ENCODE assay signal across 10 cellular contexts in the genomic region with DNA sequence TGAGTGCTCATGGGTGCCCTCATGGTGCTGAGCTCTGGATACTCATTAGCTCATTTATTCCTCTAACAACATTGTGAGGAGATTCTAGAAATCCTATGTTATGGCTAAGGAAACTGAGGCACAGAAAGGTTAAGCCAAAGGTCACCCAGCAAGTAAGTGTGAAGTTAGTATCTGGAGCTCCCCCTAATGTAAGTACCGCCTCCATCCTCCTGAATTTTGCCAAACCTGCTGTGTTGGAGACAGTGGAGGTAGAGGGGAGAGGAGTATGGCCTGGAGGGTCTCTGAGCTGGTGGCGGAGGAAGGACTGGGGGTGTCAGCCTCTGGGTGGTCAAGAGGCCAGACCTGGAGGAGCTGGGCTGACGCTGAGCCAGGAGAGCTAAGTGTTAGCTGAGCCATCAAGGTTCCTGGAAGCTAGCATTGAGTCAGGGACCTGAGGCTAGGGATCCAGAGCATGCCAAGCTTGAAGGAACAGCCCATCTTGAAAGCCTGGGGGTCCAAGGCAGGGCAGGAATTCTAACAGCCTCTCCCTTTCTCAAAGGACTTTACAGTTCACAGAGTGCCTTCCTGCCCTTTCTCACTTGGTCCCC.
DNase-seq lines count a peak whose midpoint lies in the region; ATAC-seq and TF ChIP-seq lines count a peak whose summit lies in the region.
"Had no signal": no experiment of that assay in that cellular context is flagged by ENCODE, and none has a peak within 500 bp of the region (broad histone marks: within the 10 kb centered on the region; RNA-seq: fewer than 3 reads in every experiment).

No MANE protein-coding gene starts in this region.

- peaks cover 42% of the 10 kb centered on the region for H3K4me1 ChIP-seq in right cardiac atrium (ENCODE audit: control insufficient read depth, insufficient read depth, low read length)
- peaks cover 34 to 56% (median 45%) of the 10 kb centered on the region in 4 donors for H3K4me1 ChIP-seq in transverse colon
- H3K4me1 ChIP-seq: HAP-1 had no signal

- DNase-seq in activated naive CD4-positive, alpha-beta T cell treated with anti-CD3 and anti-CD28 coated beads for 36 hours: peak; percentile 26
- DNase-seq in activated naive CD4-positive, alpha-beta T cell treated with anti-CD3 and anti-CD28 coated beads, Interleukin-2, amount 50 U/mL, for 16 hours: no peak
- DNase-seq in activated T-helper 2 cell treated with anti-CD3 and anti-CD28 coated beads, Interferon-gamma antibody, Interleukin-2, Interleukin-4, amounts not matched to agents 10 μg/mL and 5 μg/mL and 100 μg/mL, durations not matched to agents 14 hours and 24 hours and 36 hours (ENCODE audit: low spot score): no peak
- DNase-seq in right cardiac atrium (peak; percentile 16 to 53 (median 44)), transverse colon (no peak), NCI-H1105 treated with DMSO at 0.1 percent for 48 hours (lab: John Stamatoyannopoulos, UW) (no peak), SIG-M5 treated with dmso at 0.1 percent for 504 hours (lab: John Stamatoyannopoulos, UW; ENCODE audit: unreplicated experiment) (no peak)
- DNase-seq: NCI-H2029 treated with DMSO at 0.1 percent for 48 hours had no signal

- H3K4me1 Mint-ChIP-seq in activated naive CD4-positive, alpha-beta T cell treated with anti-CD3 and anti-CD28 coated beads for 36 hours (ENCODE audit: low read depth): peaks cover 69% of the 10 kb centered on the region
- peaks cover 69% of the 10 kb centered on the region for H3K4me1 Mint-ChIP-seq in activated T-helper 2 cell treated with anti-CD3 and anti-CD28 coated beads, Interferon-gamma antibody, Interleukin-2, Interleukin-4, amounts not matched to agents 10 μg/mL and 5 μg/mL and 100 μg/mL, durations not matched to agents 14 hours and 24 hours and 36 hours (ENCODE audit: low read depth)

- H3K9me3 ChIP-seq in right cardiac atrium (ENCODE audit: control insufficient read depth, low read length) (no peaks in the 10 kb centered on the region), transverse colon (no peaks in the 10 kb centered on the region)
- H3K9me3 ChIP-seq: HAP-1 had no signal

- WGBS in right cardiac atrium: 92% methylated on average over 3 of the region's 3 CpGs
- 99% methylated on average over 3 of the region's 3 CpGs; no CpG with 5 or more reads in 1 of the 2 donors for WGBS in transverse colon (ENCODE audit: low coverage in 1 of 2), 2 donors

- in situ Hi-C loops in transverse colon (cut with MboI; ENCODE audit: low pct_ligation_motif_present in 1 of 4, low pct_unique_long_range_greater_than_20kb in 1 of 4, low sequenced_read_pairs in 3 of 4): no loop called here

- H3K4me3 Mint-ChIP-seq in activated naive CD4-positive, alpha-beta T cell treated with anti-CD3 and anti-CD28 coated beads for 36 hours: no peak overlapping the region
- H3K4me3 Mint-ChIP-seq in activated T-helper 2 cell treated with anti-CD3 and anti-CD28 coated beads, Interferon-gamma antibody, Interleukin-2, Interleukin-4, amounts not matched to agents 10 μg/mL and 5 μg/mL and 100 μg/mL, durations not matched to agents 14 hours and 24 hours and 36 hours (ENCODE audit: low read depth): peak overlapping the region; percentile 79

- H3K4me3 ChIP-seq in right cardiac atrium (ENCODE audit: low read length) (no peak overlapping the region), transverse colon (no peak overlapping the region)
- H3K4me3 ChIP-seq: HAP-1 had no signal

- peak overlapping the region; percentile 92 for H3K27ac Mint-ChIP-seq in activated naive CD4-positive, alpha-beta T cell treated with anti-CD3 and anti-CD28 coated beads for 36 hours
- H3K27ac Mint-ChIP-seq in activated T-helper 2 cell treated with anti-CD3 and anti-CD28 coated beads, Interferon-gamma antibody, Interleukin-2, Interleukin-4, amounts not matched to agents 10 μg/mL and 5 μg/mL and 100 μg/mL, durations not matched to agents 14 hours and 24 hours and 36 hours: peak overlapping the region; percentile 93

- H3K27me3 Mint-ChIP-seq in activated naive CD4-positive, alpha-beta T cell treated with anti-CD3 and anti-CD28 coated beads for 36 hours (ENCODE audit: low read depth): no peaks in the 10 kb centered on the region
- H3K27me3 Mint-ChIP-seq in activated T-helper 2 cell treated with anti-CD3 and anti-CD28 coated beads, Interferon-gamma antibody, Interleukin-2, Interleukin-4, amounts not matched to agents 10 μg/mL and 5 μg/mL and 100 μg/mL, durations not matched to agents 14 hours and 24 hours and 36 hours (ENCODE audit: low read depth): no peaks in the 10 kb centered on the region

- TF ChIP-seq EP300 in transverse colon (IDR thresholded peaks at IDR 0.05; ENCODE audit: low read depth): no peak

- intact Hi-C loops in activated naive CD4-positive, alpha-beta T cell treated with anti-CD3 and anti-CD28 coated beads for 36 hours (cut with micrococcal nuclease): loop anchor here (2.0 kb wide), 1 partner anchor 24 kb away; no protein-coding TSS in a partner anchor
- intact Hi-C loops in activated T-helper 2 cell treated with anti-CD3 and anti-CD28 coated beads, Interferon-gamma antibody, Interleukin-2, Interleukin-4, amounts not matched to agents 10 μg/mL and 5 μg/mL and 100 μg/mL, durations not matched to agents 14 hours and 24 hours and 36 hours (cut with micrococcal nuclease): no loop called here
- intact Hi-C loops in right cardiac atrium (cut with DNase I): no loop called here
- intact Hi-C loops in transverse colon (cut with DNase I; ENCODE audit: low total_unique reads): no loop called here

- peaks cover 4% of the 10 kb centered on the region for H3K36me3 Mint-ChIP-seq in activated naive CD4-positive, alpha-beta T cell treated with anti-CD3 and anti-CD28 coated beads for 36 hours (ENCODE audit: low read depth)
- peaks cover 19% of the 10 kb centered on the region for H3K36me3 Mint-ChIP-seq in activated T-helper 2 cell treated with anti-CD3 and anti-CD28 coated beads, Interferon-gamma antibody, Interleukin-2, Interleukin-4, amounts not matched to agents 10 μg/mL and 5 μg/mL and 100 μg/mL, durations not matched to agents 14 hours and 24 hours and 36 hours (ENCODE audit: low read depth)

- no peak for TF ChIP-seq POLR2A in transverse colon (IDR thresholded peaks at IDR 0.05)

- H3K27me3 ChIP-seq in right cardiac atrium (ENCODE audit: control insufficient read depth, insufficient read depth): no peaks in the 10 kb centered on the region
- H3K27me3 ChIP-seq in transverse colon: no peaks in the 10 kb centered on the region

- no peak for TF ChIP-seq CTCF in transverse colon (IDR thresholded peaks at IDR 0.05)

- no peak for ATAC-seq in right cardiac atrium
- no peak for ATAC-seq in HG03108 (IDR thresholded peaks at IDR 0.05; ENCODE audit: unreplicated experiment)

- no peaks in the 10 kb centered on the region for H3K36me3 ChIP-seq in transverse colon
- H3K36me3 ChIP-seq: HAP-1 had no signal

- CTCF ChIA-PET in activated naive CD4-positive, alpha-beta T cell treated with anti-CD3 and anti-CD28 coated beads for 36 hours (lab: Charles Lee): interaction anchor here (0.6 to 5.5 kb wide), 18 partner anchors 11 to 1013 kb away, joined by 3 to 69 read pairs (median 4); a partner anchor contains a TSS

- H3K27ac ChIP-seq in right cardiac atrium (ENCODE audit: low read length) (peak overlapping the region; percentile 85), transverse colon (peak overlapping the region; percentile 75 to 85 (median 80))

- no peaks in the 10 kb centered on the region for H3K9me3 Mint-ChIP-seq in activated naive CD4-positive, alpha-beta T cell treated with anti-CD3 and anti-CD28 coated beads for 36 hours
- no peaks in the 10 kb centered on the region for H3K9me3 Mint-ChIP-seq in activated T-helper 2 cell treated with anti-CD3 and anti-CD28 coated beads, Interferon-gamma antibody, Interleukin-2, Interleukin-4, amounts not matched to agents 10 μg/mL and 5 μg/mL and 100 μg/mL, durations not matched to agents 14 hours and 24 hours and 36 hours

Comparison
In these comparisons a context has a peak if more than half of its experiments do, and no peak if none do; other contexts are left out.
1. DNase-seq: peak in activated naive CD4-positive, alpha-beta T cell treated with anti-CD3 and anti-CD28 coated beads for 36 hours (single experiment) and right cardiac atrium (3 of 3); none in activated naive CD4-positive, alpha-beta T cell treated with anti-CD3 and anti-CD28 coated beads, Interleukin-2, amount 50 U/mL, for 16 hours (single experiment), activated T-helper 2 cell treated with anti-CD3 and anti-CD28 coated beads, Interferon-gamma antibody, Interleukin-2, Interleukin-4, amounts not matched to agents 10 μg/mL and 5 μg/mL and 100 μg/mL, durations not matched to agents 14 hours and 24 hours and 36 hours (single experiment), transverse colon (single experiment), NCI-H1105 treated with DMSO at 0.1 percent for 48 hours (single experiment) and SIG-M5 treated with dmso at 0.1 percent for 504 hours (single experiment).